ENCODE assay signal across 1 cellular context in genomic region chr9:98255578-98256296, GRCh38.
TF ChIP-seq lines count a peak whose summit lies in the region.

TSS of gene TBC1D2 (minus strand) at chr9:98255649. CDS start at chr9:98255541, 108 bp downstream.

TF ChIP-seq in HEK293, 187 proteins besides CTCF, POLR2A, EP300 and RAD21 (continued from another document and continues in another):
- TF ChIP-seq ZNF580 (tag by site-specific recombination; IDR thresholded peaks at IDR 0.05) = no peak; the same call in 1 of the 2 replicates
- no peak for TF ChIP-seq WT1 (tag by site-specific recombination; IDR thresholded peaks at IDR 0.05)
- no peak for TF ChIP-seq ZNF473 (tag by site-specific recombination; IDR thresholded peaks at IDR 0.05)
- TF ChIP-seq PATZ1 (tag by site-specific recombination; IDR thresholded peaks at IDR 0.05) = peak; percentile 58
- TF ChIP-seq GLIS2 (tag by site-specific recombination; IDR thresholded peaks at IDR 0.05) = peak; percentile 79; the same call in 1 of the 2 replicates
- TF ChIP-seq ZNF791 (tag by site-specific recombination; IDR thresholded peaks at IDR 0.05) = no peak
- TF ChIP-seq YY2 (tag by site-specific recombination; IDR thresholded peaks at IDR 0.05) = peak; percentile 91
- TF ChIP-seq ZNF585B (tag by site-specific recombination; IDR thresholded peaks at IDR 0.05) = no peak
- no peak for TF ChIP-seq ZNF529 (tag by site-specific recombination; IDR thresholded peaks at IDR 0.05; ENCODE audit: insufficient replicate concordance)
- TF ChIP-seq ZNF623 (tag by site-specific recombination; IDR thresholded peaks at IDR 0.05) = no peak
- no peak for TF ChIP-seq ZNF132 (tag by site-specific recombination; IDR thresholded peaks at IDR 0.05; ENCODE audit: borderline replicate concordance)
- TF ChIP-seq ZSCAN30 (tag by site-specific recombination; IDR thresholded peaks at IDR 0.05) = no peak
- TF ChIP-seq MZF1 (tag by site-specific recombination; IDR thresholded peaks at IDR 0.05; ENCODE audit: borderline replicate concordance) = no peak
- no peak for TF ChIP-seq SALL2 (tag by site-specific recombination; IDR thresholded peaks at IDR 0.05; ENCODE audit: borderline replicate concordance)
- no peak for TF ChIP-seq ZNF670 (tag by site-specific recombination; IDR thresholded peaks at IDR 0.05; ENCODE audit: low read depth)
- no peak for TF ChIP-seq GLI4 (tag by site-specific recombination; IDR thresholded peaks at IDR 0.05)
- TF ChIP-seq ZNF302 (tag by site-specific recombination; IDR thresholded peaks at IDR 0.05; ENCODE audit: low read depth) = no peak
- no peak for TF ChIP-seq ZNF654 (tag by site-specific recombination; IDR thresholded peaks at IDR 0.05; ENCODE audit: low read depth)
- TF ChIP-seq ZNF202 (tag by site-specific recombination; IDR thresholded peaks at IDR 0.05; ENCODE audit: borderline replicate concordance) = no peak
- TF ChIP-seq ZNF423 (tag by site-specific recombination; IDR thresholded peaks at IDR 0.05) = no peak
- no peak for TF ChIP-seq ZNF830 (tag by site-specific recombination; IDR thresholded peaks at IDR 0.05; ENCODE audit: low read depth)
- TF ChIP-seq PRDM4 (tag by site-specific recombination; IDR thresholded peaks at IDR 0.05) = no peak
- peak; percentile 97 for TF ChIP-seq ZBTB20 (tag by site-specific recombination; IDR thresholded peaks at IDR 0.05)
- no peak for TF ChIP-seq REST (tag by site-specific recombination; IDR thresholded peaks at IDR 0.05)
- peak; percentile 92 for TF ChIP-seq ZBTB11 (tag by site-specific recombination; conservative IDR thresholded peaks at IDR 0.05; ENCODE audit: low read depth)
- TF ChIP-seq KLF1 (tag by site-specific recombination; IDR thresholded peaks at IDR 0.05) = no peak; the same call in 1 of the 2 replicates
- peak; percentile 74 for TF ChIP-seq HIC1 (tag by site-specific recombination; IDR thresholded peaks at IDR 0.05)
- no peak for TF ChIP-seq ZNF521 (tag by site-specific recombination; IDR thresholded peaks at IDR 0.05)
- peak; percentile 90 for TF ChIP-seq SP3 (tag by site-specific recombination; IDR thresholded peaks at IDR 0.05)
- TF ChIP-seq ZNF223 (tag by site-specific recombination; IDR thresholded peaks at IDR 0.05) = no peak
- no peak for TF ChIP-seq ZNF426 (tag by site-specific recombination; IDR thresholded peaks at IDR 0.05)
- no peak for TF ChIP-seq HOXA7 (CRISPR knock-in tag; IDR thresholded peaks at IDR 0.05; ENCODE audit: borderline replicate concordance)
- no peak for TF ChIP-seq ZNF560 (tag by site-specific recombination; IDR thresholded peaks at IDR 0.05; ENCODE audit: borderline replicate concordance)
- no peak for TF ChIP-seq ZNF350 (tag by site-specific recombination; IDR thresholded peaks at IDR 0.05)
- no peak for TF ChIP-seq TCF7L2 (IDR thresholded peaks at IDR 0.05; ENCODE audit: borderline replicate concordance, low read depth, low read length)
- peak; percentile 46; the same call in 1 of the 2 replicates for TF ChIP-seq INSM2 (tag by site-specific recombination; IDR thresholded peaks at IDR 0.05)
- peak; percentile 68; the same call in 1 of the 2 replicates for TF ChIP-seq OVOL3 (tag by site-specific recombination; IDR thresholded peaks at IDR 0.05)
- no peak for TF ChIP-seq ZSCAN5A (tag by site-specific recombination; IDR thresholded peaks at IDR 0.05)
- peak; percentile 20; the same call in 1 of the 2 replicates for TF ChIP-seq ZBTB6 (tag by site-specific recombination; IDR thresholded peaks at IDR 0.05)
- no peak for TF ChIP-seq ZNF544 (tag by site-specific recombination; IDR thresholded peaks at IDR 0.05)
- no peak for TF ChIP-seq ZNF776 (tag by site-specific recombination; IDR thresholded peaks at IDR 0.05; ENCODE audit: borderline replicate concordance)
- TF ChIP-seq ZIC2 (tag by site-specific recombination; IDR thresholded peaks at IDR 0.05) = no peak
- TF ChIP-seq ATF2 (tag by site-specific recombination; IDR thresholded peaks at IDR 0.05; ENCODE audit: low read depth) = no peak
